Comparison of ENCODE assay signal across 2 cellular contexts in the genomic region with DNA sequence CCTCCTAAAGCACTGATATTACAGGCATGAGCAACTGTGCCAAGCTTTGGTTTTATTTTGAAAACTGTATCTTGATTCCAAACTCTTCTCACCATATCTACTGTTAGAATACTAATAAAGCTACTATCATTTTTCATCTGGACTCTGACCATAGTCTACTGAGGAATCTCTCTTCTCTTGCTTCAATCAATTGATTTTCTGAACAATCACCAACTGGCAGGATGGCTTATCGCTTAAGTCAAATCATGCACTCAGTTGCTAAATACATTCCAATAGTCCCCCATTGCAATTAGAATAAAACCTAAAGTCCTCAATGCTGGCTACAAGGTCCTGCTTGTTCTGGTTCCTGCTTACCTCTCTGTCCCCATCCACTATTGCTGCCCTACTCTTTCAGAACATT.
TF ChIP-seq lines count a peak whose summit lies in the region.

No MANE protein-coding gene starts in this region.

TF ChIP-seq in liver, 16 proteins besides CTCF, POLR2A, EP300 and RAD21:
- TF ChIP-seq SP1 (IDR thresholded peaks at IDR 0.05) (peak; percentile 85), HNF4A (conservative IDR thresholded peaks at IDR 0.05) (peak; percentile 95 to 98), NR2F2 (IDR thresholded peaks at IDR 0.05) (peak; percentile 31), GABPA (IDR thresholded peaks at IDR 0.05 in 1 of 2, conservative IDR thresholded peaks at IDR 0.05 in 1 of 2) (no peak), JUND (IDR thresholded peaks at IDR 0.05) (peak; percentile 71), RXRA (IDR thresholded peaks at IDR 0.05) (peak; percentile 79), HNF4G (IDR thresholded peaks at IDR 0.05) (peak; percentile 93), YY1 (IDR thresholded peaks at IDR 0.05) (peak; percentile 63), FOXA2 (IDR thresholded peaks at IDR 0.05) (no peak), EGR1 (IDR thresholded peaks at IDR 0.05; ENCODE audit: low read depth in 2 of 2) (no peak)
- TF ChIP-seq, protein P1, sequence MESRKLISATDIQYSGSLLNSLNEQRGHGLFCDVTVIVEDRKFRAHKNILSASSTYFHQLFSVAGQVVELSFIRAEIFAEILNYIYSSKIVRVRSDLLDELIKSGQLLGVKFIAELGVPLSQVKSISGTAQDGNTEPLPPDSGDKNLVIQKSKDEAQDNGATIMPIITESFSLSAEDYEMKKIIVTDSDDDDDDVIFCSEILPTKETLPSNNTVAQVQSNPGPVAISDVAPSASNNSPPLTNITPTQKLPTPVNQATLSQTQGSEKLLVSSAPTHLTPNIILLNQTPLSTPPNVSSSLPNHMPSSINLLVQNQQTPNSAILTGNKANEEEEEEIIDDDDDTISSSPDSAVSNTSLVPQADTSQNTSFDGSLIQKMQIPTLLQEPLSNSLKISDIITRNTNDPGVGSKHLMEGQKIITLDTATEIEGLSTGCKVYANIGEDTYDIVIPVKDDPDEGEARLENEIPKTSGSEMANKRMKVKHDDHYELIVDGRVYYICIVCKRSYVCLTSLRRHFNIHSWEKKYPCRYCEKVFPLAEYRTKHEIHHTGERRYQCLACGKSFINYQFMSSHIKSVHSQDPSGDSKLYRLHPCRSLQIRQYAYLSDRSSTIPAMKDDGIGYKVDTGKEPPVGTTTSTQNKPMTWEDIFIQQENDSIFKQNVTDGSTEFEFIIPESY (IDR thresholded peaks at IDR 0.05): peak; percentile 59
- TF ChIP-seq, protein P2, sequence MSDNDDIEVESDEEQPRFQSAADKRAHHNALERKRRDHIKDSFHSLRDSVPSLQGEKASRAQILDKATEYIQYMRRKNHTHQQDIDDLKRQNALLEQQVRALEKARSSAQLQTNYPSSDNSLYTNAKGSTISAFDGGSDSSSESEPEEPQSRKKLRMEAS (IDR thresholded peaks at IDR 0.05): peak; percentile 71
- TF ChIP-seq, protein P3, sequence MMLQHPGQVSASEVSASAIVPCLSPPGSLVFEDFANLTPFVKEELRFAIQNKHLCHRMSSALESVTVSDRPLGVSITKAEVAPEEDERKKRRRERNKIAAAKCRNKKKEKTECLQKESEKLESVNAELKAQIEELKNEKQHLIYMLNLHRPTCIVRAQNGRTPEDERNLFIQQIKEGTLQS (IDR thresholded peaks at IDR 0.05): peak; percentile 33
- TF ChIP-seq, protein P4, sequence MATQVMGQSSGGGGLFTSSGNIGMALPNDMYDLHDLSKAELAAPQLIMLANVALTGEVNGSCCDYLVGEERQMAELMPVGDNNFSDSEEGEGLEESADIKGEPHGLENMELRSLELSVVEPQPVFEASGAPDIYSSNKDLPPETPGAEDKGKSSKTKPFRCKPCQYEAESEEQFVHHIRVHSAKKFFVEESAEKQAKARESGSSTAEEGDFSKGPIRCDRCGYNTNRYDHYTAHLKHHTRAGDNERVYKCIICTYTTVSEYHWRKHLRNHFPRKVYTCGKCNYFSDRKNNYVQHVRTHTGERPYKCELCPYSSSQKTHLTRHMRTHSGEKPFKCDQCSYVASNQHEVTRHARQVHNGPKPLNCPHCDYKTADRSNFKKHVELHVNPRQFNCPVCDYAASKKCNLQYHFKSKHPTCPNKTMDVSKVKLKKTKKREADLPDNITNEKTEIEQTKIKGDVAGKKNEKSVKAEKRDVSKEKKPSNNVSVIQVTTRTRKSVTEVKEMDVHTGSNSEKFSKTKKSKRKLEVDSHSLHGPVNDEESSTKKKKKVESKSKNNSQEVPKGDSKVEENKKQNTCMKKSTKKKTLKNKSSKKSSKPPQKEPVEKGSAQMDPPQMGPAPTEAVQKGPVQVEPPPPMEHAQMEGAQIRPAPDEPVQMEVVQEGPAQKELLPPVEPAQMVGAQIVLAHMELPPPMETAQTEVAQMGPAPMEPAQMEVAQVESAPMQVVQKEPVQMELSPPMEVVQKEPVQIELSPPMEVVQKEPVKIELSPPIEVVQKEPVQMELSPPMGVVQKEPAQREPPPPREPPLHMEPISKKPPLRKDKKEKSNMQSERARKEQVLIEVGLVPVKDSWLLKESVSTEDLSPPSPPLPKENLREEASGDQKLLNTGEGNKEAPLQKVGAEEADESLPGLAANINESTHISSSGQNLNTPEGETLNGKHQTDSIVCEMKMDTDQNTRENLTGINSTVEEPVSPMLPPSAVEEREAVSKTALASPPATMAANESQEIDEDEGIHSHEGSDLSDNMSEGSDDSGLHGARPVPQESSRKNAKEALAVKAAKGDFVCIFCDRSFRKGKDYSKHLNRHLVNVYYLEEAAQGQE (IDR thresholded peaks at IDR 0.05): peak; percentile 32

TF ChIP-seq in HepG2, 621 proteins besides CTCF, POLR2A, EP300 and RAD21:
- TF ChIP-seq ZMYM2 (CRISPR knock-in tag; IDR thresholded peaks at IDR 0.05) (no peak), ZNF20 (CRISPR knock-in tag; IDR thresholded peaks at IDR 0.05) (no peak), CHD4 (IDR thresholded peaks at IDR 0.05; ENCODE audit: borderline replicate concordance, low read length) (no peak), NR2F6 (IDR thresholded peaks at IDR 0.05) (no peak), NR2F6 (CRISPR knock-in tag; IDR thresholded peaks at IDR 0.05) (no peak), NFKB2 (CRISPR knock-in tag; IDR thresholded peaks at IDR 0.05; ENCODE audit: borderline replicate concordance) (no peak), REPIN1 (CRISPR knock-in tag; IDR thresholded peaks at IDR 0.05; ENCODE audit: borderline replicate concordance, low read depth) (no peak), SPEN (CRISPR knock-in tag; IDR thresholded peaks at IDR 0.05; ENCODE audit: low read depth) (no peak), ZNF12 (CRISPR knock-in tag; IDR thresholded peaks at IDR 0.05) (no peak), IRF2 (CRISPR knock-in tag; IDR thresholded peaks at IDR 0.05) (no peak), ZNF557 (CRISPR knock-in tag; IDR thresholded peaks at IDR 0.05) (no peak), ZNF354B (CRISPR knock-in tag; IDR thresholded peaks at IDR 0.05) (no peak), NBN (conservative IDR thresholded peaks at IDR 0.05) (no peak), ZNF550 (CRISPR knock-in tag; IDR thresholded peaks at IDR 0.05; ENCODE audit: borderline replicate concordance) (no peak), TAF15 (IDR thresholded peaks at IDR 0.05; ENCODE audit: low read depth, low read length, poor library complexity, severe bottlenecking) (no peak), NFYB (CRISPR knock-in tag; IDR thresholded peaks at IDR 0.05) (no peak)
- TF ChIP-seq, protein P5, sequence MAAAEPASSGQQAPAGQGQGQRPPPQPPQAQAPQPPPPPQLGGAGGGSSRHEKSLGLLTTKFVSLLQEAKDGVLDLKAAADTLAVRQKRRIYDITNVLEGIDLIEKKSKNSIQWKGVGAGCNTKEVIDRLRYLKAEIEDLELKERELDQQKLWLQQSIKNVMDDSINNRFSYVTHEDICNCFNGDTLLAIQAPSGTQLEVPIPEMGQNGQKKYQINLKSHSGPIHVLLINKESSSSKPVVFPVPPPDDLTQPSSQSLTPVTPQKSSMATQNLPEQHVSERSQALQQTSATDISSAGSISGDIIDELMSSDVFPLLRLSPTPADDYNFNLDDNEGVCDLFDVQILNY (CRISPR knock-in tag; conservative IDR thresholded peaks at IDR 0.05): no peak
